8 cellular contexts compared by ENCODE assay signal in the genomic region with DNA sequence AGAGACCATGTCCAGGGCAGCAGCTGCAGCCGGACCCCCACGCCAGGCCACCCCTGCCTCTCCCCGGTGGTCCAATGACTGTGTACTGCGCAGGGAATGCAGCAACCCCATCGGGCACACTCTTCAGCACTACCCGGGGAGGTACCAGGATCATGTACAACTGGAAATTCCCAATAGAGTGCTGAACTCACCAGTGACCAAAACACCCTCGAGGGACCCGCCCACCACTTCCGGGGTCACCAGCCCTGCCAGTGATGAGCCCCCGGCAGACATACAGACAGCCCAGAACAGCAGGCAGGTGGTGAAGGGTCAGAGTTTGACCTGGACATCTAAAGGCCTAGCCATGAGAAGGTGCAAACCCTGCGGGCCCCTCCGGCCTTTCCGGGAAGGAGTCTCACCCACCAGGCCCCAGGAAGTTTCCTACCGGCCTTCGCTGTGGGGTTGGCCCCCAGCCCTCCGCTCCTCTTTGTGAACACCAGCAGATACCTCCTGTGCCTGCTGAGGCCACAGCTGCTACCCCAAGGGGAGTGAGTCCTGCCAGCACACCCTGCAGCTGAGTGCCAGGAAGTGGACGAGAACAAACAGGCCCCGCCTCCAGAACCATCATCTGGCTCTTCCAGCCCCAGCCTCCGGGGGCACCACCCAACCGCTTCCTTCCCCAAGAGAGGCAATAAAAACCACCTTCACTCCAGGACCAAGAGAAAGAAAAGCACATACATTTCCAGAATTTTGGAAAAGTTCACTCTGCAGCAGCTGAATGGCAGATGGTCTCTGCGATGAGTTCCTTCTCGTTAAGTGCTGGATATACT. TPM values are rescaled to one million over a fixed set of nuclear protein-coding genes. Genes with fewer than 3 reads are reported as not detected.
A peak's percentile ranks its signal among the peaks of the same experiment; 100 is the strongest.
DNase-seq lines count a peak whose midpoint lies in the region; ATAC-seq and TF ChIP-seq lines count a peak whose summit lies in the region.

No MANE protein-coding gene starts in this region.

- 65 to 79% (median 70%) methylated on average over 22 of the region's 22 CpGs for WGBS in heart left ventricle, 4 donors

- peak overlapping the region; percentile 86 for H3K27ac Mint-ChIP-seq in activated naive CD4-positive, alpha-beta T cell treated with anti-CD3 and anti-CD28 coated beads, Interleukin-2, amount 10 ng/mL, durations not matched to agents 7 days and 5 days

- H3K4me1 ChIP-seq in SJSA1 (replicated peaks), result no peaks in the 10 kb centered on the region
- peaks cover 0 to 37% (median 9%) of the 10 kb centered on the region in 12 donors for H3K4me1 ChIP-seq in heart left ventricle
- H3K4me1 ChIP-seq in gastrocnemius medialis, result peaks cover 7 to 19% of the 10 kb centered on the region in 2 donors

- no peaks in the 10 kb centered on the region for H3K9me3 Mint-ChIP-seq in activated naive CD4-positive, alpha-beta T cell treated with anti-CD3 and anti-CD28 coated beads, Interleukin-2, amount 10 ng/mL, durations not matched to agents 7 days and 5 days

- no peaks in the 10 kb centered on the region for H3K27me3 Mint-ChIP-seq in activated naive CD4-positive, alpha-beta T cell treated with anti-CD3 and anti-CD28 coated beads, Interleukin-2, amount 10 ng/mL, durations not matched to agents 7 days and 5 days

- no peaks in the 10 kb centered on the region for H3K27me3 ChIP-seq in SJSA1 (replicated peaks)
- H3K27me3 ChIP-seq in heart left ventricle, result no peaks in the 10 kb centered on the region
- H3K27me3 ChIP-seq in gastrocnemius medialis, result no peaks in the 10 kb centered on the region

- H3K27ac ChIP-seq in SJSA1 (no peak overlapping the region), heart left ventricle (peak overlapping the region; percentile 14 to 93 (median 66)), gastrocnemius medialis (peak overlapping the region; percentile 76 to 89 (median 80))

- ATAC-seq in GM19025 (IDR thresholded peaks at IDR 0.05; ENCODE audit: low read depth, unreplicated experiment), result peak; percentile 77
- peak; percentile 91 for ATAC-seq in HG03442 (IDR thresholded peaks at IDR 0.05; ENCODE audit: unreplicated experiment)
- ATAC-seq in heart left ventricle, result peak; percentile 86 to 96 (median 92)
- peak; percentile 91 to 93 for ATAC-seq in gastrocnemius medialis

- H3K4me3 ChIP-seq in AG09309 (ENCODE audit: control insufficient read depth, low read depth, low read length), result no peak overlapping the region
- no peak overlapping the region for H3K4me3 ChIP-seq in SJSA1
- peak overlapping the region in 9 of 12 donors; percentile 16 to 58 (median 38) for H3K4me3 ChIP-seq in heart left ventricle
- H3K4me3 ChIP-seq in gastrocnemius medialis, result peak overlapping the region in 3 of 4 donors; percentile 28 to 45 (median 39)

- peaks cover 86% of the 10 kb centered on the region for H3K36me3 ChIP-seq in SJSA1
- peaks cover 0 to 100% (median 87%) of the 10 kb centered on the region in 9 donors for H3K36me3 ChIP-seq in heart left ventricle
- H3K36me3 ChIP-seq in gastrocnemius medialis, result peaks cover 0 to 63% of the 10 kb centered on the region in 2 donors

- no peak for TF ChIP-seq POLR2A in heart left ventricle (IDR thresholded peaks at IDR 0.05)
- peak in 1 of 2 donors; percentile 15 for TF ChIP-seq POLR2A in gastrocnemius medialis (IDR thresholded peaks at IDR 0.05)

- H3K36me3 Mint-ChIP-seq in activated naive CD4-positive, alpha-beta T cell treated with anti-CD3 and anti-CD28 coated beads, Interleukin-2, amount 10 ng/mL, durations not matched to agents 7 days and 5 days, result peaks cover 75% of the 10 kb centered on the region

- CTCF ChIA-PET in activated naive CD4-positive, alpha-beta T cell treated with anti-CD3 and anti-CD28 coated beads, Interleukin-2, amount 10 ng/mL, durations not matched to agents 7 days and 5 days (lab: Charles Lee), result interaction anchor here (0.9 to 1.2 kb wide), 2 partner anchors 158 to 297 kb away, joined by 3 read pairs; no protein-coding TSS in a partner anchor

- peaks cover 26% of the 10 kb centered on the region for H3K4me1 Mint-ChIP-seq in activated naive CD4-positive, alpha-beta T cell treated with anti-CD3 and anti-CD28 coated beads, Interleukin-2, amount 10 ng/mL, durations not matched to agents 7 days and 5 days

- H3K9me3 ChIP-seq in SJSA1 (replicated peaks) (no peaks in the 10 kb centered on the region), heart left ventricle (no peaks in the 10 kb centered on the region), gastrocnemius medialis (no peaks in the 10 kb centered on the region)

- in situ Hi-C loops in gastrocnemius medialis (cut with MboI; ENCODE audit: low sequenced_read_pairs in 4 of 4), result no loop called here

- intact Hi-C loops in heart left ventricle (cut with DNase I), result no loop called here
- intact Hi-C loops in gastrocnemius medialis (cut with DNase I; ENCODE audit: low total_unique reads), result no loop called here

- DNase-seq in AG09309 (ENCODE audit: low read depth), result no peak
- peak; percentile 28 to 63 for DNase-seq in SJSA1 (ENCODE audit: low read depth in 1 of 2, low spot score in 2 of 2)
- peak; percentile 83 for DNase-seq in activated naive CD4-positive, alpha-beta T cell treated with anti-CD3 and anti-CD28 coated beads, Interleukin-2, amount 10 ng/mL, durations not matched to agents 7 days and 5 days
- peak; percentile 73 to 84 (median 83) for DNase-seq in heart left ventricle
- DNase-seq in gastrocnemius medialis, result peak; percentile 77 to 89
- no peak for DNase-seq in superior temporal gyrus (ENCODE audit: extremely low spot score)

- H3K4me3 Mint-ChIP-seq in activated naive CD4-positive, alpha-beta T cell treated with anti-CD3 and anti-CD28 coated beads, Interleukin-2, amount 10 ng/mL, durations not matched to agents 7 days and 5 days, result peak overlapping the region; percentile 54

- TF ChIP-seq CTCF in AG09309 (IDR thresholded peaks at IDR 0.05; ENCODE audit: control insufficient read depth, insufficient read depth, low read depth, low read length, missing control alignments) (peak; percentile 26), heart left ventricle (IDR thresholded peaks at IDR 0.05) (peak in 5 of 12 donors; percentile 23 to 46 (median 38)), gastrocnemius medialis (IDR thresholded peaks at IDR 0.05 in 4 of 5, conservative IDR thresholded peaks at IDR 0.05 in 1 of 5) (peak in 2 of 5 experiments; percentile 29 to 38)

RNA-seq across cellular contexts. Expression of a gene that starts 5.0 kb away (rescaled TPM):
- total RNA-seq in SJSA1 (2014; rRNA removed; shearing (Covaris generic)), result 0.42 TPM in 1 of 2 replicates, not detected in the other
- total RNA-seq in heart left ventricle, result under 1 TPM in 2 of 9 donors, not detected in 7; 0.25 to 0.28 TPM
- polyA plus RNA-seq in heart left ventricle, result under 1 TPM in 1 of 2 donors, not detected in 1; 0.19 TPM
- total RNA-seq in gastrocnemius medialis, result 1 to 10 TPM in 1 of 4 donors, under 1 TPM in 1, not detected in 2; 0.39 to 1.0 TPM

RNA-seq across cellular contexts. Expression of a gene that starts 17.1 kb away (rescaled TPM):
- total RNA-seq in SJSA1 (2014; rRNA removed; shearing (Covaris generic)), result 95.7 and 98.1 TPM in 2 replicates
- total RNA-seq in heart left ventricle (100 to 1,000 TPM in 1 of 9 donors, 10 to 100 TPM in 8; 40.5 to 105 (median 51.1) TPM), gastrocnemius medialis (100 to 1,000 TPM in 3 of 4 donors, 10 to 100 TPM in 1; 99.1 to 272 (median 194) TPM)
- polyA plus RNA-seq in heart left ventricle, result 10 to 100 TPM; 25.0 to 72.3 TPM

RNA-seq across cellular contexts. Expression of a gene that starts 17.4 kb away (rescaled TPM):
- total RNA-seq in SJSA1 (2014; rRNA removed; shearing (Covaris generic)), result 13.1 and 14.8 TPM in 2 replicates
- total RNA-seq in heart left ventricle (10 to 100 TPM in 1 of 9 donors, 1 to 10 TPM in 8; 4.4 to 10.5 (median 7.0) TPM), gastrocnemius medialis (1 to 10 TPM; 3.6 to 9.0 (median 7.2) TPM)
- polyA plus RNA-seq in heart left ventricle, result 1 to 10 TPM; 2.4 to 3.5 TPM

RNA-seq across cellular contexts. Expression of a gene that starts 32.8 kb away (rescaled TPM):
- total RNA-seq in SJSA1 (2014; rRNA removed; shearing (Covaris generic)), result 81.1 and 134 TPM in 2 replicates
- total RNA-seq in heart left ventricle, result 100 to 1,000 TPM in 2 of 9 donors, 10 to 100 TPM in 7; 48.9 to 152 (median 58.5) TPM
- polyA plus RNA-seq in heart left ventricle, result 10 to 100 TPM; 27.3 to 34.5 TPM
- total RNA-seq in gastrocnemius medialis, result 100 to 1,000 TPM in 2 of 4 donors, 10 to 100 TPM in 2; 74.5 to 284 (median 111) TPM

RNA-seq across cellular contexts. Expression of a gene that starts 55.7 kb away (rescaled TPM):
- not detected in 2 replicates for total RNA-seq in SJSA1 (2014; rRNA removed; shearing (Covaris generic))
- total RNA-seq in heart left ventricle (under 1 TPM in 1 of 9 donors, not detected in 8; 0.80 TPM), gastrocnemius medialis (1 to 10 TPM in 1 of 4 donors, not detected in 3; 1.1 TPM)
- polyA plus RNA-seq in heart left ventricle, result under 1 TPM in 1 of 2 donors, not detected in 1; 0.03 TPM

Comparison
In these comparisons a context has a peak if more than half of its experiments do, and no peak if none do; other contexts are left out.
1. DNase-seq: peak in SJSA1 (2 of 2), activated naive CD4-positive, alpha-beta T cell treated with anti-CD3 and anti-CD28 coated beads, Interleukin-2, amount 10 ng/mL, durations not matched to agents 7 days and 5 days (single experiment), heart left ventricle (5 of 5) and gastrocnemius medialis (2 of 2); none in AG09309 (single experiment) and superior temporal gyrus (single experiment).
2. H3K4me3 ChIP-seq: peak in heart left ventricle (9 of 12) and gastrocnemius medialis (3 of 4); none in AG09309 (single experiment) and SJSA1 (single experiment).
3. Peak in every context shown above with its lines, with median percentiles within 50 percentile points of each other: ATAC-seq.